ENCODE assay signal across 8 cellular contexts in the genomic region with DNA sequence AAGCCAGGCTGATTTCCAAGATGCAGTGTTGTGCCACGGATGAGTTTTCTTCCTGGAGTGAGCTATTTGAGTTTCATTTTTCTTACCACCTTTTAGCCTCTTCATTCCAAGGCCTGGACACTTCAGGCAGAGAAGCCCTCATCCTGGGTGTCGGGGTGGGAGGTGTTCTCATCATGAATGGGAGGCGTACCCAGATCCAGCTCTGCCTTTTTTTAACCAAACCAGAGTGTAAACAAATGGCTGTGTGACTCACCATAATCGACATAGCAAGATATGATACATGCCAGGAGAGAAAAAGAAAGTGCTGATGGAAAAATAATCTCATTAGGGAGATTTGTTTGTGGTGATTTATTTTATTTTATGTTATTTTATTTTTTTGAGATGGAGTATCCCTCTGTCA.
DNase-seq lines count a peak whose midpoint lies in the region; ATAC-seq, FAIRE-seq and TF ChIP-seq lines count a peak whose summit lies in the region.

No MANE protein-coding gene starts in this region.

- no peak for TF ChIP-seq EP300 in K562 (IDR thresholded peaks at IDR 0.05; ENCODE audit: low read length)
- TF ChIP-seq EP300 in tibial nerve (IDR thresholded peaks at IDR 0.05) = peak in 1 of 2 donors; percentile 16

- DNase-seq in activated CD4-positive, alpha-beta T cell treated with anti-CD3 and anti-CD28 coated beads for 36 hours = peak; percentile 66
- DNase-seq in activated CD4-positive, alpha-beta T cell treated with anti-CD3 and anti-CD28 coated beads for 1 hour = no peak
- DNase-seq in PC-3 (peak; percentile 97), K562 (ENCODE audit: extremely low read depth in 1 of 4, low spot score in 3 of 4) (peak in 2 of 4 experiments; percentile 31 to 48), tibial nerve (ENCODE audit: low spot score in 2 of 2) (peak in 1 of 2 donors; percentile 38), NCI-H1694 treated with DMSO at 0.1 percent for 48 hours (lab: John Stamatoyannopoulos, UW) (no peak)

- H3K9ac ChIP-seq in PC-3 (ENCODE audit: low read length) (peak overlapping the region; percentile 71), K562 (ENCODE audit: insufficient read depth in 1 of 2, low read depth in 2 of 2, low read length in 2 of 2) (no peak overlapping the region), liver (ENCODE audit: low read depth in 1 of 2, low read length in 2 of 2) (peak overlapping the region in 1 of 2 donors; percentile 72)

- CTCF ChIA-PET in activated CD4-positive, alpha-beta T cell treated with anti-CD3 and anti-CD28 coated beads for 36 hours (lab: Charles Lee) = interaction anchor here (0.6 to 3.0 kb wide), 15 partner anchors 11 to 139 kb away, joined by 3 to 16 read pairs (median 5); a partner anchor contains a TSS
- CTCF ChIA-PET in PC-3 (lab: Charles Lee) (interaction anchor here (0.6 to 2.1 kb wide), 4 partner anchors 28 to 111 kb away, joined by 3 to 18 read pairs (median 4); no protein-coding TSS in a partner anchor), K562 (lab: Yijun Ruan, JAX; ENCODE audit: low intra/inter-chr PET ratio) (no interaction called here)

- intact Hi-C loops in activated CD4-positive, alpha-beta T cell treated with anti-CD3 and anti-CD28 coated beads for 36 hours (cut with DNase I, micrococcal nuclease) = loop anchor here (1.0 kb wide), 3 partner anchors 11 to 105 kb away; no protein-coding TSS in a partner anchor
- intact Hi-C loops in PC-3 (cut with micrococcal nuclease) (loop anchor here (1.0 to 2.0 kb wide), 9 partner anchors 11 to 110 kb away; no protein-coding TSS in a partner anchor), K562 (cut with micrococcal nuclease) (loop anchor here (5.0 to 10.0 kb wide), 2 partner anchors 76 to 108 kb away; no protein-coding TSS in a partner anchor)

- H3K4me3 ChIP-seq in PC-3 (ENCODE audit: low read length) = peak overlapping the region; percentile 38
- H3K4me3 ChIP-seq in K562 = no peak overlapping the region
- no peak overlapping the region for H3K4me3 ChIP-seq in liver (ENCODE audit: low read depth in 1 of 3, low read length in 3 of 3)
- H3K4me3 ChIP-seq in tibial nerve = no peak overlapping the region

- H3K27me3 ChIP-seq in PC-3 (ENCODE audit: low read length) (no peaks in the 10 kb centered on the region), K562 (ENCODE audit: control insufficient read depth in 2 of 2, insufficient read depth in 2 of 2, low read length in 2 of 2) (no peaks in the 10 kb centered on the region), liver (ENCODE audit: control insufficient read depth in 4 of 4, insufficient read depth in 4 of 4, low read length in 3 of 4) (no peaks in the 10 kb centered on the region), tibial nerve (no peaks in the 10 kb centered on the region)

- H3K79me2 ChIP-seq in PC-3 (ENCODE audit: low read length) (no peaks in the 10 kb centered on the region), K562 (ENCODE audit: control insufficient read depth, insufficient read depth, low read length) (no peaks in the 10 kb centered on the region)

- H3K36me3 ChIP-seq in PC-3 (ENCODE audit: low read depth, low read length) (no peaks in the 10 kb centered on the region), K562 (ENCODE audit: control insufficient read depth, insufficient read depth, low read length) (no peaks in the 10 kb centered on the region), liver (ENCODE audit: control insufficient read depth in 4 of 4, insufficient read depth in 3 of 4, low read depth in 1 of 4, low read length in 3 of 4) (no peaks in the 10 kb centered on the region), tibial nerve (no peaks in the 10 kb centered on the region)

- BruUV-seq in PC-3 (replicated peaks; lab: Mats Ljungman, UMichigan) = no TSS peak
- BruUV-seq in K562 (replicated peaks; lab: Mats Ljungman, UMichigan) = no TSS peak

- peak overlapping the region; percentile 75 for H3K4me3 Mint-ChIP-seq in activated CD4-positive, alpha-beta T cell treated with anti-CD3 and anti-CD28 coated beads for 36 hours

- H3K9me1 ChIP-seq in K562 (ENCODE audit: control insufficient read depth, insufficient read depth, low read length) = no peaks in the 10 kb centered on the region

- peaks cover 18% of the 10 kb centered on the region for H3F3A ChIP-seq in PC-3 (ENCODE audit: low read length, unreplicated experiment)

- 7% methylated on average over 4 of the region's 4 CpGs for WGBS in K562 (ENCODE audit: insufficient coverage, low coverage, missing lambda C conversion rate)
- 31% methylated on average over 4 of the region's 4 CpGs for WGBS in liver
- 4% methylated on average over 4 of the region's 4 CpGs for WGBS in tibial nerve, 2 donors

- H3K9me3 ChIP-seq in PC-3 (ENCODE audit: low read length) (no peaks in the 10 kb centered on the region), K562 (replicated peaks; ENCODE audit: control insufficient read depth, insufficient read depth, low read depth, low read length) (no peaks in the 10 kb centered on the region), liver (ENCODE audit: control insufficient read depth in 4 of 4, low read length in 3 of 4) (no peaks in the 10 kb centered on the region), tibial nerve (no peaks in the 10 kb centered on the region)

- H3K27ac ChIP-seq in PC-3 (ENCODE audit: low read length) = peak overlapping the region; percentile 95
- H3K27ac ChIP-seq in K562 (ENCODE audit: extremely low read depth, low read depth, low read length) = no peak overlapping the region
- peak overlapping the region; percentile 43 to 75 for H3K27ac ChIP-seq in liver (ENCODE audit: low read depth in 1 of 2, low read length in 2 of 2)
- H3K27ac ChIP-seq in tibial nerve = peak overlapping the region; percentile 38 to 92 (median 84)

- peak; percentile 57 for ATAC-seq in activated CD4-positive, alpha-beta T cell treated with anti-CD3 and anti-CD28 coated beads for 36 hours
- ATAC-seq in PC-3 (peak; percentile 80), K562 (peak; percentile 17; the same call in 1 of the 3 replicates), GM19455 (IDR thresholded peaks at IDR 0.05; ENCODE audit: unreplicated experiment) (no peak)

- no peaks in the 10 kb centered on the region for H3K27me3 Mint-ChIP-seq in activated CD4-positive, alpha-beta T cell treated with anti-CD3 and anti-CD28 coated beads for 36 hours

- H3K4me1 Mint-ChIP-seq in activated CD4-positive, alpha-beta T cell treated with anti-CD3 and anti-CD28 coated beads for 36 hours = peaks cover 81% of the 10 kb centered on the region

- H3K9me2 ChIP-seq in PC-3 (replicated peaks; ENCODE audit: low read length) = no peaks in the 10 kb centered on the region

- no peaks in the 10 kb centered on the region for H3K9me3 Mint-ChIP-seq in activated CD4-positive, alpha-beta T cell treated with anti-CD3 and anti-CD28 coated beads for 36 hours (ENCODE audit: low read depth)

- H3K27ac Mint-ChIP-seq in activated CD4-positive, alpha-beta T cell treated with anti-CD3 and anti-CD28 coated beads for 36 hours = peak overlapping the region; percentile 98

- peak overlapping the region; percentile 75 for H3K4me2 ChIP-seq in PC-3 (ENCODE audit: low read length)
- no peak overlapping the region for H3K4me2 ChIP-seq in K562 (ENCODE audit: insufficient read depth, low read length)

- in situ Hi-C loops in K562 (cut with MboI) = no loop called here

- H4K20me1 ChIP-seq in PC-3 (ENCODE audit: low read length) (no peaks in the 10 kb centered on the region), K562 (replicated peaks; ENCODE audit: control insufficient read depth, insufficient read depth, low read length) (no peaks in the 10 kb centered on the region)

- FAIRE-seq in K562 (lab: Jason Lieb, UNC) = peak; percentile 26

- no peaks in the 10 kb centered on the region for H3K36me3 Mint-ChIP-seq in activated CD4-positive, alpha-beta T cell treated with anti-CD3 and anti-CD28 coated beads for 36 hours (ENCODE audit: low read depth)

- TF ChIP-seq POLR2A in K562 (conservative IDR thresholded peaks at IDR 0.05) = no peak
- TF ChIP-seq POLR2A in tibial nerve (IDR thresholded peaks at IDR 0.05) = no peak

- H3K4me1 ChIP-seq in PC-3 (ENCODE audit: insufficient read depth, low read length) = peaks cover 71% of the 10 kb centered on the region
- H3K4me1 ChIP-seq in K562 (replicated peaks in 1 of 2; ENCODE audit: control insufficient read depth in 2 of 2, insufficient read depth in 2 of 2, low read length in 2 of 2) = peaks cover 7 to 41% of the 10 kb centered on the region in 2 experiments; a peak in 4 of 5 replicates
- peaks cover 13 to 28% (median 24%) of the 10 kb centered on the region in 4 donors for H3K4me1 ChIP-seq in liver (ENCODE audit: control insufficient read depth in 4 of 4, insufficient read depth in 4 of 4, low read length in 3 of 4)
- peaks cover 0 to 64% (median 59%) of the 10 kb centered on the region in 4 donors for H3K4me1 ChIP-seq in tibial nerve

- POLR2A ChIA-PET in activated CD4-positive, alpha-beta T cell treated with anti-CD3 and anti-CD28 coated beads for 36 hours (lab: Charles Lee) = interaction anchor here (0.7 to 3.7 kb wide), 7 partner anchors 28 to 110 kb away, joined by 3 to 50 read pairs (median 5); no protein-coding TSS in a partner anchor
- POLR2A ChIA-PET in PC-3 (lab: Charles Lee; ENCODE audit: unreplicated experiment) (interaction anchor here (0.5 to 1.8 kb wide), 8 partner anchors 21 to 174 kb away, joined by 3 to 21 read pairs (median 4); no protein-coding TSS in a partner anchor), K562 (lab: Yijun Ruan, JAX) (interaction anchor here (0.8 to 1.3 kb wide), 4 partner anchors 14 to 33 kb away, joined by 3 to 7 read pairs (median 4); no protein-coding TSS in a partner anchor)

- TF ChIP-seq CTCF in PC-3 (conservative IDR thresholded peaks at IDR 0.05; ENCODE audit: low read depth, low read length) = no peak
- no peak for TF ChIP-seq CTCF in K562 (IDR thresholded peaks at IDR 0.05 in 2 of 3, conservative IDR thresholded peaks at IDR 0.05 in 1 of 3; ENCODE audit: insufficient read depth in 2 of 3, low read depth in 1 of 3, low read length in 3 of 3)
- TF ChIP-seq CTCF in liver (IDR thresholded peaks at IDR 0.05; ENCODE audit: low read depth, low read length, missing input control) = no peak
- TF ChIP-seq CTCF in tibial nerve (IDR thresholded peaks at IDR 0.05) = no peak

- TF ChIP-seq RAD21 in K562 (CRISPR knock-in tag; conservative IDR thresholded peaks at IDR 0.05 in 1 of 2, IDR thresholded peaks at IDR 0.05 in 1 of 2) (no peak), liver (IDR thresholded peaks at IDR 0.05) (peak in 1 of 2 donors; percentile 27)

- H2AFZ ChIP-seq in PC-3 (ENCODE audit: low read length) (peak overlapping the region; percentile 34), K562 (ENCODE audit: low read depth, low read length) (no peak overlapping the region)

TF ChIP-seq in K562, 482 proteins besides CTCF, POLR2A, EP300 and RAD21 (continues in another document):
- TF ChIP-seq FOSL1 (tag; conservative IDR thresholded peaks at IDR 0.05) = peak; percentile 77
- peak; percentile 47; the same call in 1 of the 2 replicates for TF ChIP-seq ARID1B (IDR thresholded peaks at IDR 0.05)
- peak; percentile 40 to 46; a peak in 1 of 4 replicates for TF ChIP-seq KDM1A (IDR thresholded peaks at IDR 0.05)

TF ChIP-seq in liver, 16 proteins besides CTCF, POLR2A, EP300 and RAD21 (continues in another document):
- TF ChIP-seq, protein P1, sequence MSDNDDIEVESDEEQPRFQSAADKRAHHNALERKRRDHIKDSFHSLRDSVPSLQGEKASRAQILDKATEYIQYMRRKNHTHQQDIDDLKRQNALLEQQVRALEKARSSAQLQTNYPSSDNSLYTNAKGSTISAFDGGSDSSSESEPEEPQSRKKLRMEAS (IDR thresholded peaks at IDR 0.05) = peak; percentile 24
- TF ChIP-seq YY1 (IDR thresholded peaks at IDR 0.05) (peak; percentile 38), JUND (IDR thresholded peaks at IDR 0.05) (peak; percentile 83 to 94)

Comparison
In these comparisons a context has a peak if more than half of its experiments do, and no peak if none do; other contexts are left out.
1. DNase-seq: peak in activated CD4-positive, alpha-beta T cell treated with anti-CD3 and anti-CD28 coated beads for 36 hours (single experiment) and PC-3 (single experiment); none in activated CD4-positive, alpha-beta T cell treated with anti-CD3 and anti-CD28 coated beads for 1 hour (single experiment) and NCI-H1694 treated with DMSO at 0.1 percent for 48 hours (single experiment).